ENCODE assay signal across 10 cellular contexts in genomic region chr12:43501705-43502104, GRCh38. TPM values are rescaled to one million over a fixed set of nuclear protein-coding genes. Genes with fewer than 3 reads are reported as not detected.
DNase-seq lines count a peak whose midpoint lies in the region; ATAC-seq, FAIRE-seq and TF ChIP-seq lines count a peak whose summit lies in the region.
"Had no signal": no experiment of that assay in that cellular context is flagged by ENCODE, and none has a peak within 500 bp of the region (broad histone marks: within the 10 kb centered on the region; RNA-seq: fewer than 3 reads in every experiment).

No MANE protein-coding gene starts in this region.

- CTCF ChIA-PET in SK-N-SH (lab: Yijun Ruan, JAX), result interaction anchor here (0.6 to 1.1 kb wide), 8 partner anchors 13 to 381 kb away, joined by 3 to 6 read pairs (median 3); partner anchors contain the start of genes ADAMTS20, IRAK4 and PUS7L

- no peaks in the 10 kb centered on the region for H3F3A ChIP-seq in SK-N-SH (replicated peaks; ENCODE audit: insufficient read depth)

- DNase-seq in SK-N-SH (peak; percentile 56), NCI-H69 (lab: John Stamatoyannopoulos, UW) (peak; percentile 66), epithelial cell of proximal tubule (ENCODE audit: low read depth) (no peak), type B pancreatic cell (ENCODE audit: extremely low spot score, unreplicated experiment) (no peak), GM12891 (ENCODE audit: insufficient read length, low spot score) (no peak), small intestine (no peak)
- DNase-seq in activated CD4-positive, alpha-beta T cell treated with anti-CD3 and anti-CD28 coated beads, Interleukin-2, amount 50 U/mL, for 4 hours, result no peak
- DNase-seq: activated effector memory CD4-positive, alpha-beta T cell treated with Interleukin-2 at 50 U/mL for 16 hours had no signal

- H3K79me2 ChIP-seq in SK-N-SH (ENCODE audit: insufficient read depth), result no peaks in the 10 kb centered on the region

- no peaks in the 10 kb centered on the region for H3K9me2 ChIP-seq in SK-N-SH

- H2AFZ ChIP-seq in SK-N-SH (ENCODE audit: low read depth), result no peak overlapping the region

- TF ChIP-seq EP300 in SK-N-SH (IDR thresholded peaks at IDR 0.05; ENCODE audit: borderline replicate concordance in 1 of 2, low read depth in 1 of 2, low read length in 1 of 2), result no peak

- no peaks in the 10 kb centered on the region for H4K20me1 ChIP-seq in SK-N-SH (ENCODE audit: insufficient read depth)

- H3K36me3 ChIP-seq in SK-N-SH (replicated peaks in 1 of 2; ENCODE audit: control insufficient read depth in 1 of 2, insufficient read depth in 2 of 2, low read length in 1 of 2), result no peaks in the 10 kb centered on the region
- no peaks in the 10 kb centered on the region for H3K36me3 ChIP-seq in small intestine (ENCODE audit: control insufficient read depth in 2 of 2, insufficient read depth in 2 of 2, low read length in 2 of 2)

- no peak overlapping the region for H3K27ac Mint-ChIP-seq in type B pancreatic cell
- H3K27ac Mint-ChIP-seq: natural killer cell treated with Interleukin-12 subunit alpha and Interleukin-12 subunit beta and Interleukin-15 and Interleukin-18, amount 100 ng/mL, for 72 hours had no signal

- H3K9me3 ChIP-seq in SK-N-SH (no peaks in the 10 kb centered on the region), small intestine (ENCODE audit: control insufficient read depth, low read depth) (no peaks in the 10 kb centered on the region)

- H3K4me1 ChIP-seq in SK-N-SH (ENCODE audit: control insufficient read depth in 1 of 2, insufficient read depth in 2 of 2, low read depth in 1 of 2, low read length in 1 of 2) (no peaks in the 10 kb centered on the region), small intestine (ENCODE audit: control insufficient read depth in 2 of 2, insufficient read depth in 1 of 2, low read depth in 1 of 2, low read length in 1 of 2) (no peaks in the 10 kb centered on the region)

- no peak overlapping the region for H3K4me3 Mint-ChIP-seq in type B pancreatic cell
- H3K4me3 Mint-ChIP-seq: natural killer cell treated with Interleukin-12 subunit alpha and Interleukin-12 subunit beta and Interleukin-15 and Interleukin-18, amount 100 ng/mL, for 72 hours had no signal

- POLR2A ChIA-PET in SK-N-SH (lab: Yijun Ruan, JAX), result no interaction called here

- H3K4me2 ChIP-seq in SK-N-SH, result no peak overlapping the region

- H3K9me3 Mint-ChIP-seq in type B pancreatic cell, result no peaks in the 10 kb centered on the region

- TF ChIP-seq CTCF in SK-N-SH (IDR thresholded peaks at IDR 0.05) (peak; percentile 71), epithelial cell of proximal tubule (conservative IDR thresholded peaks at IDR 0.05; ENCODE audit: low read depth, low read length) (peak; percentile 68), type B pancreatic cell (conservative IDR thresholded peaks at IDR 0.05) (peak; percentile 75)

- WGBS in SK-N-SH (ENCODE audit: low lambda C conversion rate), result 14% methylated on average over 2 of the region's 2 CpGs
- 55 to 68% (median 61%) methylated on average over 2 of the region's 2 CpGs for WGBS in small intestine, 3 donors

- no peaks in the 10 kb centered on the region for H3K36me3 Mint-ChIP-seq in type B pancreatic cell
- H3K36me3 Mint-ChIP-seq: natural killer cell treated with Interleukin-12 subunit alpha and Interleukin-12 subunit beta and Interleukin-15 and Interleukin-18, amount 100 ng/mL, for 72 hours had no signal

- peak; percentile 75 for TF ChIP-seq RAD21 in SK-N-SH (IDR thresholded peaks at IDR 0.05; ENCODE audit: low read length)

- no peaks in the 10 kb centered on the region for H3K27me3 ChIP-seq in SK-N-SH (ENCODE audit: insufficient read depth)
- H3K27me3 ChIP-seq in small intestine (ENCODE audit: control insufficient read depth in 2 of 2, insufficient read depth in 2 of 2, low read length in 2 of 2), result no peaks in the 10 kb centered on the region

- no peaks in the 10 kb centered on the region for H3K27me3 Mint-ChIP-seq in type B pancreatic cell
- H3K27me3 Mint-ChIP-seq: natural killer cell treated with Interleukin-12 subunit alpha and Interleukin-12 subunit beta and Interleukin-15 and Interleukin-18, amount 100 ng/mL, for 72 hours had no signal

- H3K9ac ChIP-seq in SK-N-SH, result no peak overlapping the region

- no peak for TF ChIP-seq POLR2A in GM12891 (IDR thresholded peaks at IDR 0.05; ENCODE audit: low read depth, low read length)

- H3K4me1 Mint-ChIP-seq in type B pancreatic cell (ENCODE audit: unreplicated experiment), result no peaks in the 10 kb centered on the region

- no peak for FAIRE-seq in GM12891 (lab: Jason Lieb, UNC)
- no peak for FAIRE-seq in small intestine (lab: Jason Lieb, UNC)

- no peak for ATAC-seq in SK-N-SH treated with all-trans-retinoic acid at 6 μM for 48 hours
- ATAC-seq: natural killer cell treated with Interleukin-12 subunit alpha and Interleukin-12 subunit beta and Interleukin-15 and Interleukin-18, amount 100 ng/mL, for 72 hours had no signal

- no peak overlapping the region for H3K4me3 ChIP-seq in SK-N-SH (ENCODE audit: low read depth in 2 of 2, low read length in 1 of 2)
- H3K4me3 ChIP-seq in epithelial cell of proximal tubule (ENCODE audit: low read depth, low read length), result no peak overlapping the region
- no peak overlapping the region for H3K4me3 ChIP-seq in small intestine (ENCODE audit: low read depth in 1 of 2, low read length in 2 of 2)

- H3K27ac ChIP-seq in SK-N-SH (ENCODE audit: low read depth in 2 of 2, low read length in 1 of 2) (no peak overlapping the region), small intestine (ENCODE audit: low read depth in 1 of 2, low read length in 1 of 2) (no peak overlapping the region)

TF ChIP-seq in SK-N-SH, 30 proteins besides CTCF, POLR2A, EP300 and RAD21 (continues in another document):
- TF ChIP-seq, protein P1, sequence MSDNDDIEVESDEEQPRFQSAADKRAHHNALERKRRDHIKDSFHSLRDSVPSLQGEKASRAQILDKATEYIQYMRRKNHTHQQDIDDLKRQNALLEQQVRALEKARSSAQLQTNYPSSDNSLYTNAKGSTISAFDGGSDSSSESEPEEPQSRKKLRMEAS (IDR thresholded peaks at IDR 0.05; ENCODE audit: low read depth), result no peak
- TF ChIP-seq YY1 (IDR thresholded peaks at IDR 0.05; ENCODE audit: low read depth) (no peak), RCOR1 (IDR thresholded peaks at IDR 0.05; ENCODE audit: low read length) (no peak), GABPA (IDR thresholded peaks at IDR 0.05; ENCODE audit: low read depth) (no peak), MEF2A (IDR thresholded peaks at IDR 0.05; ENCODE audit: borderline replicate concordance, low read depth) (no peak), USF1 (IDR thresholded peaks at IDR 0.05; ENCODE audit: borderline replicate concordance, low read depth) (no peak), JUND (IDR thresholded peaks at IDR 0.05) (no peak)

TF ChIP-seq in SK-N-SH treated with all-trans-retinoic acid at 6 μM for 48 hours, 23 proteins besides CTCF, POLR2A, EP300 and RAD21:
- TF ChIP-seq PPARA (CRISPR knock-in tag; IDR thresholded peaks at IDR 0.05; ENCODE audit: borderline replicate concordance) (no peak), ZFP30 (CRISPR knock-in tag; IDR thresholded peaks at IDR 0.05) (no peak), RARB (CRISPR knock-in tag; IDR thresholded peaks at IDR 0.05) (no peak), SNAI2 (CRISPR knock-in tag; IDR thresholded peaks at IDR 0.05) (no peak), ISL1 (CRISPR knock-in tag; IDR thresholded peaks at IDR 0.05) (no peak)

TF ChIP-seq in GM12891, 5 proteins besides CTCF, POLR2A, EP300 and RAD21:
- TF ChIP-seq PAX5 (IDR thresholded peaks at IDR 0.05; ENCODE audit: insufficient read depth, low read length, severe bottlenecking) (no peak), POLR2AphosphoS5 (IDR thresholded peaks at IDR 0.05; ENCODE audit: low read depth, low read length) (no peak), POU2F2 (IDR thresholded peaks at IDR 0.05; ENCODE audit: low read depth, low read length) (no peak), TAF1 (IDR thresholded peaks at IDR 0.05; ENCODE audit: low read depth, low read length) (no peak), SPI1 (IDR thresholded peaks at IDR 0.05; ENCODE audit: low read depth, low read length) (no peak)

RNA-seq across cellular contexts. Expression of gene ADAMTS20, which starts 50.3 kb away (rescaled TPM):
- polyA plus RNA-seq in SK-N-SH (2012; rRNA removed) (not detected in 2 replicates), small intestine (not detected)
- 0.01 TPM in 1 of 2 replicates, not detected in the other for polyA plus RNA-seq in SK-N-SH (2012; cell fraction: cytosol; rRNA removed)
- not detected in 2 replicates for polyA plus RNA-seq in SK-N-SH (2012; cell fraction: nucleus; rRNA removed)
- total RNA-seq in epithelial cell of proximal tubule (under 0.01 and 0.06 TPM in 2 replicates), type B pancreatic cell (ENCODE audit: low replicate concordance) (1.2 and 3.1 TPM in 2 replicates)
- not detected for polyA plus RNA-seq in GM12891 (2012; ENCODE audit: low read depth, missing spikeins)
- total RNA-seq: natural killer cell treated with Interleukin-12 subunit alpha and Interleukin-12 subunit beta and Interleukin-15 and Interleukin-18, amount 100 ng/mL, for 72 hours had no signal

Comparison
In these comparisons a context has a peak if more than half of its experiments do, and no peak if none do; other contexts are left out.
1. DNase-seq: peak in SK-N-SH (single experiment) and NCI-H69 (single experiment); none in epithelial cell of proximal tubule (single experiment), type B pancreatic cell (single experiment), GM12891 (single experiment), small intestine (single experiment) and activated CD4-positive, alpha-beta T cell treated with anti-CD3 and anti-CD28 coated beads, Interleukin-2, amount 50 U/mL, for 4 hours (0 of 2).
2. Peak in every context shown above with its lines, with median percentiles within 50 percentile points of each other: CTCF ChIP-seq.